1 cellular context compared by ENCODE assay signal in genomic region chr1:44651069-44651468, GRCh38.
TF ChIP-seq lines count a peak whose summit lies in the region.

No MANE protein-coding gene starts in this region.

TF ChIP-seq in HCT116, 20 proteins besides CTCF, POLR2A, EP300 and RAD21:
- no peak for TF ChIP-seq ZBTB33 (IDR thresholded peaks at IDR 0.05; ENCODE audit: extremely low read depth, insufficient replicate concordance, low read length)
- no peak for TF ChIP-seq SIN3A (IDR thresholded peaks at IDR 0.05; ENCODE audit: low read depth)
